Comparison of ENCODE assay signal across 1 cellular context in the genomic region with DNA sequence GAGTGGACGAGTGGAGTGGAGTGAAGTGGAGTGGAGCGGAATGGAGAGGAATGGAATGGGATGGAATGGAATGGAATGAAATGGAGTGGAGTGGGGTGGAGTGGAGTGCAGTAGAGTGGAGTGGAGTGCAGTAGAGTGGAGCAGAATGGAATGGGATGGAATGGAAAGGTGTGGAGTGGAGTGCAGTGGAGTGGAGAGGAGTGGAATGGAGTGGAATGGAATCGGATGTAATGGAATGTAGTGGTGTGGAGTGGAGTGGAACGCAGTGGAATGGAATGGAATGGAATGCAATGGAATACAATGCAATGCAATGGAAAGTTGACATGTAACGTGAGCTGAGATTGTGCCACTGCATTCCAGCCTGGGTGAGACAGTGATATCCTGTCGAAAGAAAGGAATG.
TF ChIP-seq lines count a peak whose summit lies in the region.

No MANE protein-coding gene starts in this region.

TF ChIP-seq in IMR-90, 13 proteins besides CTCF, POLR2A, EP300 and RAD21 (continued from another document):
- TF ChIP-seq, protein P1, sequence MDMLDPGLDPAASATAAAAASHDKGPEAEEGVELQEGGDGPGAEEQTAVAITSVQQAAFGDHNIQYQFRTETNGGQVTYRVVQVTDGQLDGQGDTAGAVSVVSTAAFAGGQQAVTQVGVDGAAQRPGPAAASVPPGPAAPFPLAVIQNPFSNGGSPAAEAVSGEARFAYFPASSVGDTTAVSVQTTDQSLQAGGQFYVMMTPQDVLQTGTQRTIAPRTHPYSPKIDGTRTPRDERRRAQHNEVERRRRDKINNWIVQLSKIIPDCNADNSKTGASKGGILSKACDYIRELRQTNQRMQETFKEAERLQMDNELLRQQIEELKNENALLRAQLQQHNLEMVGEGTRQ (IDR thresholded peaks at IDR 0.05; ENCODE audit: low read depth, low read length), result no peak
- TF ChIP-seq RFX5 (IDR thresholded peaks at IDR 0.05; ENCODE audit: low read depth, low read length) (no peak), SMC3 (IDR thresholded peaks at IDR 0.05; ENCODE audit: low read depth, low read length) (no peak), MXI1 (IDR thresholded peaks at IDR 0.05; ENCODE audit: borderline replicate concordance, low read depth, low read length) (no peak), FOS (IDR thresholded peaks at IDR 0.05; ENCODE audit: low read depth, low read length) (no peak), MAFK (IDR thresholded peaks at IDR 0.05; ENCODE audit: low read depth, low read length) (no peak), RCOR1 (IDR thresholded peaks at IDR 0.05; ENCODE audit: insufficient replicate concordance, low read length) (no peak), CEBPB (IDR thresholded peaks at IDR 0.05; ENCODE audit: low read depth, low read length) (no peak), MAZ (IDR thresholded peaks at IDR 0.05; ENCODE audit: borderline replicate concordance, low read depth, low read length) (no peak), CHD1 (IDR thresholded peaks at IDR 0.05; ENCODE audit: low read depth, low read length) (no peak), BHLHE40 (IDR thresholded peaks at IDR 0.05; ENCODE audit: low read depth, low read length) (no peak)
- TF ChIP-seq, protein P2, sequence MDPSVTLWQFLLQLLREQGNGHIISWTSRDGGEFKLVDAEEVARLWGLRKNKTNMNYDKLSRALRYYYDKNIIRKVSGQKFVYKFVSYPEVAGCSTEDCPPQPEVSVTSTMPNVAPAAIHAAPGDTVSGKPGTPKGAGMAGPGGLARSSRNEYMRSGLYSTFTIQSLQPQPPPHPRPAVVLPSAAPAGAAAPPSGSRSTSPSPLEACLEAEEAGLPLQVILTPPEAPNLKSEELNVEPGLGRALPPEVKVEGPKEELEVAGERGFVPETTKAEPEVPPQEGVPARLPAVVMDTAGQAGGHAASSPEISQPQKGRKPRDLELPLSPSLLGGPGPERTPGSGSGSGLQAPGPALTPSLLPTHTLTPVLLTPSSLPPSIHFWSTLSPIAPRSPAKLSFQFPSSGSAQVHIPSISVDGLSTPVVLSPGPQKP (IDR thresholded peaks at IDR 0.05; ENCODE audit: borderline replicate concordance, low read depth, low read length), result no peak
